8 cellular contexts compared by ENCODE assay signal in genomic region chr11:48055292-48056132, GRCh38.
DNase-seq lines count a peak whose midpoint lies in the region; ATAC-seq lines count a peak whose summit lies in the region.

No MANE protein-coding gene starts in this region.

- H3K9ac ChIP-seq in HUES64 (ENCODE audit: low read depth, low read length), result no peak overlapping the region
- no peak overlapping the region for H3K9ac ChIP-seq in endocrine pancreas (ENCODE audit: control insufficient read depth, insufficient read depth, low read length)

- H3K4me1 Mint-ChIP-seq in activated CD4-positive, alpha-beta T cell treated with anti-CD3 and anti-CD28 coated beads, Interleukin-2, amount 10 ng/mL, durations not matched to agents 24 days and 14 days, result peaks cover 80% of the 10 kb centered on the region

- peak overlapping the region; percentile 90 for H3K27ac Mint-ChIP-seq in activated CD4-positive, alpha-beta T cell treated with anti-CD3 and anti-CD28 coated beads, Interleukin-2, amount 10 ng/mL, durations not matched to agents 24 days and 14 days

- intact Hi-C loops in activated CD4-positive, alpha-beta T cell treated with anti-CD3 and anti-CD28 coated beads, Interleukin-2, amount 10 ng/mL, durations not matched to agents 24 days and 14 days (cut with micrococcal nuclease), result loop anchor here (1.0 to 2.0 kb wide), 8 partner anchors 17 to 121 kb away; partner anchors contain the start of gene PTPRJ

- peak overlapping the region; percentile 39; the same call in 1 of the 2 replicates for H3K27ac ChIP-seq in HUES64 (ENCODE audit: low read depth, low read length)

- H3K4me3 ChIP-seq in HUES64 (ENCODE audit: low read length) (no peak overlapping the region), endocrine pancreas (ENCODE audit: control insufficient read depth, insufficient read depth, low read length) (peak overlapping the region; percentile 32)

- H3K9me3 ChIP-seq in HUES64 (ENCODE audit: insufficient read depth, low read depth, low read length) (no peaks in the 10 kb centered on the region), endocrine pancreas (ENCODE audit: control insufficient read depth, low read length) (no peaks in the 10 kb centered on the region)

- ATAC-seq in HG03439 (IDR thresholded peaks at IDR 0.05; ENCODE audit: unreplicated experiment), result no peak
- no peak for ATAC-seq in HG03571 (IDR thresholded peaks at IDR 0.05; ENCODE audit: unreplicated experiment)

- H3K27me3 ChIP-seq in HUES64 (ENCODE audit: insufficient read depth, low read length), result no peaks in the 10 kb centered on the region
- no peaks in the 10 kb centered on the region for H3K27me3 ChIP-seq in endocrine pancreas (ENCODE audit: control insufficient read depth, insufficient read depth, low read length)

- no peaks in the 10 kb centered on the region for H3K9me3 Mint-ChIP-seq in activated CD4-positive, alpha-beta T cell treated with anti-CD3 and anti-CD28 coated beads, Interleukin-2, amount 10 ng/mL, durations not matched to agents 24 days and 14 days

- no peaks in the 10 kb centered on the region for H3K36me3 ChIP-seq in HUES64 (ENCODE audit: insufficient read depth, low read length)
- H3K36me3 ChIP-seq in endocrine pancreas (ENCODE audit: control insufficient read depth, insufficient read depth, low read length), result no peaks in the 10 kb centered on the region

- peak; percentile 44 for DNase-seq in DMS153 treated with DMSO at 0.1 percent for 48 hours (lab: John Stamatoyannopoulos, UW; ENCODE audit: unreplicated experiment)
- peak; percentile 95 for DNase-seq in activated CD4-positive, alpha-beta T cell treated with anti-CD3 and anti-CD28 coated beads, Interleukin-2, amount 10 ng/mL, durations not matched to agents 24 days and 14 days
- DNase-seq in stimulated activated CD4-positive, alpha-beta T cell treated with anti-CD3 and anti-CD28 coated beads, Interleukin-15, amount 100 ng/mL, for 48 hours (ENCODE audit: low read depth in 2 of 2), result peak; percentile 54 to 57
- no peak for DNase-seq in NCI-H2171 (lab: John Stamatoyannopoulos, UW)

- H3K4me1 ChIP-seq in HUES64 (ENCODE audit: insufficient read depth, low read length), result peaks cover 30% of the 10 kb centered on the region
- H3K4me1 ChIP-seq in endocrine pancreas (ENCODE audit: control insufficient read depth, insufficient read depth, low read length), result peaks cover 5% of the 10 kb centered on the region

- H3K4me3 Mint-ChIP-seq in activated CD4-positive, alpha-beta T cell treated with anti-CD3 and anti-CD28 coated beads, Interleukin-2, amount 10 ng/mL, durations not matched to agents 24 days and 14 days, result peak overlapping the region; percentile 44

- H3K27me3 Mint-ChIP-seq in activated CD4-positive, alpha-beta T cell treated with anti-CD3 and anti-CD28 coated beads, Interleukin-2, amount 10 ng/mL, durations not matched to agents 24 days and 14 days, result no peaks in the 10 kb centered on the region

- H3K36me3 Mint-ChIP-seq in activated CD4-positive, alpha-beta T cell treated with anti-CD3 and anti-CD28 coated beads, Interleukin-2, amount 10 ng/mL, durations not matched to agents 24 days and 14 days (ENCODE audit: low read depth), result peaks cover 28% of the 10 kb centered on the region

- WGBS in HUES64, result 70% methylated on average over 12 of the region's 12 CpGs
